Comparison of ENCODE assay signal across 1 cellular context in the genomic region with DNA sequence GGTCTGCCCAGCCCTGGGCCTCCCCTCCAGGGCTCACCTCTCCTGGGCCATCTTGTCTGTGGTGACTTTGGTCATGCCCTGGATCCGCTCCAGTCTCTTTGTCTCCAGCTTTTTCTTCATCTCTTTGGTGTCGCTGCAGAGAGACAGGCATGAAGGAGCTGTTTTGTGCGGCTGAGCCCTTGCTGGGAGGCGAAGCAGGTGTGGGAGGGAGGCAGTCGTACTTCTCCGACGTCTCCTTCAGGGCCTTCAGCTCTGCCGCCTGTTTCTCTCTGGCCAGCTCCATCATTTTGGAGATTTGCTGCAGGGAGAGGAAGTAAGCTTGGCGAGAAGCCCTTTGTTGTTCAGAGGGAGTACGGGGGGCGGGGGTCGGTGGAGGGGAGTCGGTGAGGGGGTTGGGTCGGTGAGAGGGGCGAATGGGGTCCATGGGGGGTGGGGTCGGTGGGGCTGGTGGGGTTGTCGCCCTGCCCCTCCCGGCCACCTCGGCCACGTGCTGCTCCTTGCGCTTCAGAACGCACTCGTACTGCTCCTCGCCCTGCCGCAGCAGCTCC.
TF ChIP-seq lines count a peak whose summit lies in the region.

No MANE protein-coding gene starts in this region.

TF ChIP-seq in A549, 52 proteins besides CTCF, POLR2A, EP300 and RAD21 (continued from another document):
- no peak for TF ChIP-seq JUNB (IDR thresholded peaks at IDR 0.05)
- TF ChIP-seq CBX8 (IDR thresholded peaks at IDR 0.05): no peak
- no peak for TF ChIP-seq MYC (IDR thresholded peaks at IDR 0.05; ENCODE audit: borderline replicate concordance, low read length)
- no peak for TF ChIP-seq RFX5 (IDR thresholded peaks at IDR 0.05)
